In the genomic region with DNA sequence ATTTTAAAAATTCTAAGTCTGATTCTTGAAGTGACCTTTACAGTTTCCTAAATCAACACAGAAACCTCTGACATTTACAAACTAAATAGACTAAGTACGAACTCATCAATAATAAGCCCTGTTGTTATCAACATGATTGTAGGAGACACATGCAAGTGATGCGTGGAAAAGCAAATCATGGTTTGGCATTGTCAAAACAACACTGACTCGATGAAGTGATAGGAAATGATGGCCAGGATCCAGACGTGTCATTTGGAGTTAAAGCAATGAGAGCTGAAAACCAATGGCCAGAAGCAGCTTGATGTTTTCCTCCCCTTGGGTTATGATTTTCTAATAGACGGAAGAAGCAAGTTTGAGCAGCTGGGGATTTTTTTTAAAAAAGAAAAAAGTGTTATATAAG, we compare ENCODE assay signal across 20 cellular contexts.
"Had no signal": no experiment of that assay in that cellular context is flagged by ENCODE, and none has a peak within 500 bp of the region (broad histone marks: within the 10 kb centered on the region; RNA-seq: fewer than 3 reads in every experiment).

No MANE protein-coding gene starts in this region.

- H3K27me3 Mint-ChIP-seq: activated naive CD8-positive, alpha-beta T cell treated with anti-CD3 and anti-CD28 coated beads, Interleukin-2, amount 10 ng/mL, durations not matched to agents 7 days and 5 days had no signal

- H3K9me3 Mint-ChIP-seq: activated naive CD4-positive, alpha-beta T cell treated with anti-CD3 and anti-CD28 coated beads for 36 hours; activated naive CD8-positive, alpha-beta T cell treated with anti-CD3 and anti-CD28 coated beads, Interleukin-2, amount 10 ng/mL, durations not matched to agents 7 days and 5 days; natural killer cell had no signal

- DNase-seq: activated CD4-positive, alpha-beta T cell treated with anti-CD3 and anti-CD28 coated beads for 4 hours; activated CD4-positive, alpha-beta T cell treated with anti-CD3 and anti-CD28 coated beads, Interleukin-2, amount 50 U/mL, for 4 hours; activated CD4-positive, CD25-positive, alpha-beta regulatory T cell; activated CD8-positive, alpha-beta memory T cell treated with anti-CD3 and anti-CD28 coated beads for 24 hours; activated effector memory CD4-positive, alpha-beta T cell treated with anti-CD3 and anti-CD28 coated beads, Interleukin-2, amount 50 U/mL, for 16 hours; activated naive CD4-positive, alpha-beta T cell treated with anti-CD3 and anti-CD28 coated beads for 36 hours; activated naive CD8-positive, alpha-beta T cell treated with anti-CD3 and anti-CD28 coated beads, Interleukin-2, amount 10 ng/mL, durations not matched to agents 7 days and 5 days; amniotic stem cell; caudate nucleus; islet precursor cell; left ventricle myocardium inferior; mesendoderm; natural killer cell; posterior cingulate gyrus; right lobe of liver; stimulated activated CD4-positive, alpha-beta T cell treated with anti-CD3 and anti-CD28 coated beads, Interleukin-2, amount 100 ng/mL, for 48 hours; stimulated activated naive CD4-positive, alpha-beta T cell treated with Interleukin-2 at 50 U/mL for 16 hours; T-helper 2 cell; trophoblast cell had no signal

- ATAC-seq: gastroesophageal sphincter, natural killer cell, right lobe of liver had no signal

- H3K4me3 Mint-ChIP-seq: activated naive CD4-positive, alpha-beta T cell treated with anti-CD3 and anti-CD28 coated beads for 36 hours; activated naive CD8-positive, alpha-beta T cell treated with anti-CD3 and anti-CD28 coated beads, Interleukin-2, amount 10 ng/mL, durations not matched to agents 7 days and 5 days; natural killer cell had no signal

- H3K27ac Mint-ChIP-seq: activated naive CD4-positive, alpha-beta T cell treated with anti-CD3 and anti-CD28 coated beads for 36 hours; activated naive CD8-positive, alpha-beta T cell treated with anti-CD3 and anti-CD28 coated beads, Interleukin-2, amount 10 ng/mL, durations not matched to agents 7 days and 5 days had no signal
